ENCODE assay signal across 9 cellular contexts in genomic region chr1:162040657-162041056, GRCh38.
DNase-seq lines count a peak whose midpoint lies in the region; ATAC-seq and TF ChIP-seq lines count a peak whose summit lies in the region.
"Had no signal": no experiment of that assay in that cellular context is flagged by ENCODE, and none has a peak within 500 bp of the region (broad histone marks: within the 10 kb centered on the region; RNA-seq: fewer than 3 reads in every experiment).

No MANE protein-coding gene starts in this region.

- no peaks in the 10 kb centered on the region for H3K36me3 ChIP-seq in WERI-Rb-1

- no peaks in the 10 kb centered on the region for H3K27me3 ChIP-seq in WERI-Rb-1 (ENCODE audit: insufficient read depth, low read depth, severe bottlenecking)

- no peaks in the 10 kb centered on the region for H3K9me3 ChIP-seq in WERI-Rb-1 (ENCODE audit: severe bottlenecking)
- H3K9me3 ChIP-seq: mucosa of descending colon had no signal

- peak; percentile 65 for TF ChIP-seq CTCF in WERI-Rb-1 (IDR thresholded peaks at IDR 0.05; ENCODE audit: low read depth, low read length)

- no peak for ATAC-seq in GM21447 (IDR thresholded peaks at IDR 0.05; ENCODE audit: unreplicated experiment)
- ATAC-seq: mucosa of descending colon had no signal

- no peak overlapping the region for H3K27ac ChIP-seq in WERI-Rb-1

- no peak overlapping the region for H3K4me3 ChIP-seq in WERI-Rb-1 (ENCODE audit: low read depth, low read length)
- H3K4me3 ChIP-seq: mucosa of descending colon had no signal

- DNase-seq in DMS53 (lab: John Stamatoyannopoulos, UW) (peak; percentile 33), Kasumi-1 (lab: John Stamatoyannopoulos, UW) (peak; percentile 67), WERI-Rb-1 (no peak), kidney tubule cell (ENCODE audit: low spot score) (peak; percentile 42), NCI-H1436 (lab: John Stamatoyannopoulos, UW) (no peak)
- no peak for DNase-seq in activated CD4-positive, alpha-beta T cell treated with anti-CD3 and anti-CD28 coated beads for 48 hours
- DNase-seq in activated T-cell treated with anti-CD3 and anti-CD28 coated beads, Interleukin-2, amount 50 U/mL, for 1 hour, result no peak
- DNase-seq: mucosa of descending colon had no signal

Comparison
In these comparisons a context has a peak if more than half of its experiments do, and no peak if none do; other contexts are left out.
1. DNase-seq: peak in DMS53 (single experiment), Kasumi-1 (2 of 2) and kidney tubule cell (single experiment); none in WERI-Rb-1 (single experiment), activated CD4-positive, alpha-beta T cell treated with anti-CD3 and anti-CD28 coated beads for 48 hours (single experiment), activated T-cell treated with anti-CD3 and anti-CD28 coated beads, Interleukin-2, amount 50 U/mL, for 1 hour (single experiment) and NCI-H1436 (single experiment).